In the genomic region with DNA sequence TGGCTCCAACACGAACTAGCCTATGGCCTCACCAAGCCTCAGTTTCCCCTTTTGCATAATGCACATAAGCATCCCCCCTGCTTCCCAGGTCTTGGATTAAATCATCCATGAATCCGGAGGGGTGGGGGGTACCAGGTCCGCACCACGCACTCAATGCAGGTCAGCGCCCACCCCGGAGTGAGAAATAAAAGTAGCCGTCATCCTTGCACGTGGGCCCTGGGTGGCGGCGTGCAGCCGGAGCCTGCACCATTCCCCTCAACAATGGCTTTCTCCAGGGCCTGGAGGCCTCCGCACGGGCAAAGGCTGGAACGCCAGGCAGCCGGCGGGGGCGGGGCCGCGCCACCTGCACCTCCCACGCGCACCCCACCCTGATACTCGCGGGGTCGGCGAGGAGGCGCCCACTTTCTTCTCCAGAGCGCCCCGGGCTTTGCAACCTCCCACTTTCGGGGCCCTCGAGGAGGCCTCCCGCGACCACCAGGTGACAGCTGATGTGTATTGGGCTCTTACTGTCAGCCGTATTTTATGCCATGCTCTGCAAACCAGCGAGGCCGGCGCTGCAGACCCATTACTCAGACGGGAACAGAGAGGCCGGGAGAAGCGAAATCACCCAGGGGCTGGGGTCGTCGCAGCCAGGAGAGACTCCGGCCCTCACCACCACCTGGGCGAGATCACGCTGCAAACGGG, we compare ENCODE assay signal across 8 cellular contexts. TPM values are rescaled to one million over a fixed set of nuclear protein-coding genes. Genes with fewer than 3 reads are reported as not detected.
DNase-seq lines count a peak whose midpoint lies in the region; ATAC-seq and TF ChIP-seq lines count a peak whose summit lies in the region.

No MANE protein-coding gene starts in this region.

- H3K4me1 Mint-ChIP-seq in activated CD4-positive, alpha-beta memory T cell treated with anti-CD3 and anti-CD28 coated beads, Interleukin-2, amount 10 ng/mL, durations not matched to agents 7 days and 5 days, result peaks cover 21% of the 10 kb centered on the region
- H3K4me1 Mint-ChIP-seq in mesothelial cell of epicardium, result peaks cover 20% of the 10 kb centered on the region
- H3K4me1 Mint-ChIP-seq in stimulated activated naive B cell treated with anti-CD40 and anti-IgM and Interleukin-4, amounts not matched to agents 10 μg/mL and 1 μg/mL and 100 μg/mL, for 72 hours, result peaks cover 23 to 45% of the 10 kb centered on the region in 2 donors

- ATAC-seq in stimulated activated naive B cell treated with anti-CD40 and anti-IgM and Interleukin-4, amounts not matched to agents 10 μg/mL and 1 μg/mL and 100 μg/mL, for 72 hours (replicated peaks), result peak; percentile 42 to 45

- peak overlapping the region; percentile 64 for H3K27ac Mint-ChIP-seq in activated CD4-positive, alpha-beta memory T cell treated with anti-CD3 and anti-CD28 coated beads, Interleukin-2, amount 10 ng/mL, durations not matched to agents 7 days and 5 days
- peak overlapping the region; percentile 96 for H3K27ac Mint-ChIP-seq in mesothelial cell of epicardium
- H3K27ac Mint-ChIP-seq in stimulated activated naive B cell treated with anti-CD40 and anti-IgM and Interleukin-4, amounts not matched to agents 10 μg/mL and 1 μg/mL and 100 μg/mL, for 72 hours, result peak overlapping the region; percentile 98

- H3K79me2 ChIP-seq in MM.1S (ENCODE audit: low read length), result peaks cover 42% of the 10 kb centered on the region

- H3K9ac ChIP-seq in MM.1S (ENCODE audit: low read length), result peak overlapping the region; percentile 70

- H3K4me3 ChIP-seq in MM.1S (ENCODE audit: low read length), result peak overlapping the region; percentile 97

- H3K9me3 ChIP-seq in MM.1S (replicated peaks; ENCODE audit: insufficient read depth, low read length), result no peaks in the 10 kb centered on the region

- peaks cover 14% of the 10 kb centered on the region for H3K4me1 ChIP-seq in MM.1S (ENCODE audit: low read length)

- peak overlapping the region; percentile 76 for H3K4me3 Mint-ChIP-seq in activated CD4-positive, alpha-beta memory T cell treated with anti-CD3 and anti-CD28 coated beads, Interleukin-2, amount 10 ng/mL, durations not matched to agents 7 days and 5 days
- peak overlapping the region; percentile 95 for H3K4me3 Mint-ChIP-seq in mesothelial cell of epicardium
- peak overlapping the region; percentile 93 to 99 for H3K4me3 Mint-ChIP-seq in stimulated activated naive B cell treated with anti-CD40 and anti-IgM and Interleukin-4, amounts not matched to agents 10 μg/mL and 1 μg/mL and 100 μg/mL, for 72 hours

- H2AFZ ChIP-seq in MM.1S (ENCODE audit: low read length), result peak overlapping the region; percentile 72

- peak; percentile 70 for DNase-seq in AG08396 (ENCODE audit: low spot score)
- DNase-seq in GM20000 (ENCODE audit: low spot score), result peak; percentile 81
- peak; percentile 72 for DNase-seq in MM.1S
- peak; percentile 64 for DNase-seq in activated CD4-positive, alpha-beta memory T cell treated with anti-CD3 and anti-CD28 coated beads, Interleukin-2, amount 10 ng/mL, durations not matched to agents 7 days and 5 days
- peak; percentile 51 for DNase-seq in effector CD8-positive, alpha-beta T cell (lab: John Stamatoyannopoulos, UW)
- peak in 1 of 2 experiments; percentile 71 for DNase-seq in mesothelial cell of epicardium (ENCODE audit: low spot score in 2 of 2, unreplicated experiment in 2 of 2)
- DNase-seq in stimulated activated naive B cell treated with anti-CD40 and anti-IgM and Interleukin-4, amounts not matched to agents 10 μg/mL and 1 μg/mL and 100 μg/mL, for 72 hours, result peak; percentile 80
- no peak for DNase-seq in Ammon's horn (ENCODE audit: low spot score)

- peak overlapping the region; percentile 83 for H3K27ac ChIP-seq in MM.1S (ENCODE audit: low read length)

- no peaks in the 10 kb centered on the region for H3K9me2 ChIP-seq in MM.1S (replicated peaks; ENCODE audit: insufficient read depth, low read length)

- H3K36me3 ChIP-seq in MM.1S (replicated peaks; ENCODE audit: insufficient read depth, low read length), result 0 out of 2 replicates have a peak, but pooled peaks cover 2% of the 10 kb centered on the region

- H3K27me3 ChIP-seq in MM.1S (replicated peaks; ENCODE audit: insufficient read depth, low read length), result no peaks in the 10 kb centered on the region

- peak overlapping the region; percentile 99 for H3K4me2 ChIP-seq in MM.1S (ENCODE audit: low read depth, low read length)

- H3K9me3 Mint-ChIP-seq in activated CD4-positive, alpha-beta memory T cell treated with anti-CD3 and anti-CD28 coated beads, Interleukin-2, amount 10 ng/mL, durations not matched to agents 7 days and 5 days, result no peaks in the 10 kb centered on the region
- H3K9me3 Mint-ChIP-seq in mesothelial cell of epicardium, result no peaks in the 10 kb centered on the region
- no peaks in the 10 kb centered on the region for H3K9me3 Mint-ChIP-seq in stimulated activated naive B cell treated with anti-CD40 and anti-IgM and Interleukin-4, amounts not matched to agents 10 μg/mL and 1 μg/mL and 100 μg/mL, for 72 hours

- peaks cover 27% of the 10 kb centered on the region for H3K36me3 Mint-ChIP-seq in activated CD4-positive, alpha-beta memory T cell treated with anti-CD3 and anti-CD28 coated beads, Interleukin-2, amount 10 ng/mL, durations not matched to agents 7 days and 5 days (ENCODE audit: low read depth)
- H3K36me3 Mint-ChIP-seq in mesothelial cell of epicardium, result no peaks in the 10 kb centered on the region
- peaks cover 30 to 31% of the 10 kb centered on the region in 2 donors for H3K36me3 Mint-ChIP-seq in stimulated activated naive B cell treated with anti-CD40 and anti-IgM and Interleukin-4, amounts not matched to agents 10 μg/mL and 1 μg/mL and 100 μg/mL, for 72 hours

- CTCF ChIA-PET in activated CD4-positive, alpha-beta memory T cell treated with anti-CD3 and anti-CD28 coated beads, Interleukin-2, amount 10 ng/mL, durations not matched to agents 7 days and 5 days (lab: Charles Lee), result interaction anchor here (0.6 to 4.2 kb wide), 22 partner anchors 17 to 320 kb away, joined by 3 to 130 read pairs (median 6); a partner anchor contains a TSS

- peaks cover 50% of the 10 kb centered on the region for H3F3A ChIP-seq in MM.1S (ENCODE audit: insufficient read depth, low read length)

- H4K20me1 ChIP-seq in MM.1S (ENCODE audit: insufficient read depth, low read length), result peaks cover 17% of the 10 kb centered on the region

- H3K27me3 Mint-ChIP-seq in activated CD4-positive, alpha-beta memory T cell treated with anti-CD3 and anti-CD28 coated beads, Interleukin-2, amount 10 ng/mL, durations not matched to agents 7 days and 5 days, result peaks cover 3% of the 10 kb centered on the region
- no peaks in the 10 kb centered on the region for H3K27me3 Mint-ChIP-seq in mesothelial cell of epicardium (ENCODE audit: low read depth)
- H3K27me3 Mint-ChIP-seq in stimulated activated naive B cell treated with anti-CD40 and anti-IgM and Interleukin-4, amounts not matched to agents 10 μg/mL and 1 μg/mL and 100 μg/mL, for 72 hours, result no peaks in the 10 kb centered on the region

- POLR2A ChIA-PET in activated CD4-positive, alpha-beta memory T cell treated with anti-CD3 and anti-CD28 coated beads, Interleukin-2, amount 10 ng/mL, durations not matched to agents 7 days and 5 days (lab: Charles Lee), result interaction anchor here (0.6 to 7.1 kb wide), 40 partner anchors 10 to 443 kb away, joined by 3 to 220 read pairs (median 10); a partner anchor contains a TSS

- no peak for TF ChIP-seq CTCF in GM20000 (IDR thresholded peaks at IDR 0.05; ENCODE audit: extremely low read depth, missing control alignments)
- TF ChIP-seq CTCF in MM.1S (IDR thresholded peaks at IDR 0.05; ENCODE audit: low read length), result no peak
- TF ChIP-seq CTCF in mesothelial cell of epicardium (IDR thresholded peaks at IDR 0.05; ENCODE audit: unreplicated experiment), result no peak

RNA-seq across cellular contexts. Expression of a gene that starts 0.8 kb away (rescaled TPM):
- 10 to 100 TPM; 52.2 to 54.3 TPM for total RNA-seq in activated CD4-positive, alpha-beta memory T cell treated with anti-CD3 and anti-CD28 coated beads, Interleukin-2, amount 10 ng/mL, durations not matched to agents 7 days and 5 days
- 80.0 to 84.4 TPM (median 84.1 TPM) in 3 replicates for total RNA-seq in mesothelial cell of epicardium

RNA-seq across cellular contexts. Expression of a gene that starts 18.4 kb away (rescaled TPM):
- 10 to 100 TPM; 92.9 to 96.6 TPM for total RNA-seq in activated CD4-positive, alpha-beta memory T cell treated with anti-CD3 and anti-CD28 coated beads, Interleukin-2, amount 10 ng/mL, durations not matched to agents 7 days and 5 days
- 86.0 to 95.8 TPM (median 89.0 TPM) in 3 replicates for total RNA-seq in mesothelial cell of epicardium

RNA-seq across cellular contexts. Expression of a gene that starts 47.8 kb away (rescaled TPM):
- 10 to 100 TPM; 44.5 to 47.4 TPM for total RNA-seq in activated CD4-positive, alpha-beta memory T cell treated with anti-CD3 and anti-CD28 coated beads, Interleukin-2, amount 10 ng/mL, durations not matched to agents 7 days and 5 days
- total RNA-seq in mesothelial cell of epicardium, result 101 to 110 TPM (median 102 TPM) in 3 replicates
